Comparison of ENCODE assay signal across 22 cellular contexts in the genomic region with DNA sequence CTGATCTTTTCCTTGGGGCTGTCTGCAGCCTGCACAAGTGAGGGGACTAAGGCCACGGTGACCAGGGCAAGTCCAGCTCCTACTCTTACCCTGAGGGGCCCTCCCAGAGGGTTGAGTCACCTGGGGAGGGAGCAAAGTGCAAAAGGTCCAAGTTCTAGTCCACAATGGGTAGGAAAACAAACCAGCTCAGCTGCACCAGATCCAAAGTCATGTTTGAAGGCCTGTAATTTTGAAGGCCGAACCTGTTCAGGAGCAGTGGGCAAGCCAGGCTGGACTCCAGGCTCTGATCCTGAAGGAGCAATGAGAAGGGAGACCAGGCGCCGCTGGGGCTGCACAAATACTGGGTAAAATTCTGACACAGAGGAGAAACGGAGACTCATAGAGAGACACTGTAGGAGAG. TPM values are rescaled to one million over a fixed set of nuclear protein-coding genes. Genes with fewer than 3 reads are reported as not detected.
DNase-seq lines count a peak whose midpoint lies in the region; ATAC-seq, FAIRE-seq and TF ChIP-seq lines count a peak whose summit lies in the region.
"Had no signal": no experiment of that assay in that cellular context is flagged by ENCODE, and none has a peak within 500 bp of the region (broad histone marks: within the 10 kb centered on the region; RNA-seq: fewer than 3 reads in every experiment).

No MANE protein-coding gene starts in this region.

- H3K9me3 ChIP-seq in OCI-LY3 (ENCODE audit: insufficient read depth, low read length) (no peaks in the 10 kb centered on the region), GM12878 (replicated peaks; ENCODE audit: control insufficient read depth, insufficient read depth, low read length) (no peaks in the 10 kb centered on the region), BE2C (no peaks in the 10 kb centered on the region)
- H3K9me3 ChIP-seq: BLaER1, colonic mucosa had no signal

- peak overlapping the region; percentile 94 for H3K27ac Mint-ChIP-seq in activated CD4-positive, alpha-beta T cell treated with anti-CD3 and anti-CD28 coated beads, Interleukin-2, amount 10 ng/mL, durations not matched to agents 7 days and 5 days
- peak overlapping the region in 4 of 6 donors; percentile 26 to 69 (median 52) for H3K27ac Mint-ChIP-seq in naive B cell
- H3K27ac Mint-ChIP-seq: HFFc6, mesothelial cell of epicardium, type B pancreatic cell had no signal

- CTCF ChIA-PET in activated CD4-positive, alpha-beta T cell treated with anti-CD3 and anti-CD28 coated beads, Interleukin-2, amount 10 ng/mL, durations not matched to agents 7 days and 5 days (lab: Charles Lee): interaction anchor here (0.7 to 6.0 kb wide), 6 partner anchors 9 to 58 kb away, joined by 3 to 44 read pairs (median 28); no protein-coding TSS in a partner anchor
- CTCF ChIA-PET in GM12878 (lab: Yijun Ruan, JAX): interaction anchor here (1.8 to 6.6 kb wide), 7 partner anchors 10 to 46 kb away, joined by 5 to 112 read pairs (median 33); a partner anchor contains a TSS

- DNase-seq in activated CD4-positive, alpha-beta T cell treated with anti-CD3 and anti-CD28 coated beads, Interleukin-2, amount 10 ng/mL, durations not matched to agents 7 days and 5 days: no peak
- no peak for DNase-seq in activated CD4-positive, alpha-beta T cell treated with anti-CD3 and anti-CD28 coated beads, Interleukin-2, amount 50 U/mL, for 48 hours
- DNase-seq in GM12878 (ENCODE audit: low read depth, low spot score) (no peak), naive B cell (no peak), NCI-H128 (lab: John Stamatoyannopoulos, UW; ENCODE audit: unreplicated experiment) (no peak), BE2C (no peak)
- no peak for DNase-seq in activated CD8-positive, alpha-beta memory T cell treated with anti-CD3 and anti-CD28 coated beads for 24 hours
- DNase-seq: activated effector memory CD4-positive, alpha-beta T cell treated with Interleukin-2 at 50 U/mL for 16 hours; colonic mucosa; GDM1; HFFc6; hippocampal formation; kidney glomerular epithelial cell; NCI-H1105 treated with DMSO at 0.1 percent for 48 hours; NCI-H2171; PC-3 had no signal

- H3K4me3 ChIP-seq in OCI-LY3 (ENCODE audit: low read length): no peak overlapping the region
- no peak overlapping the region for H3K4me3 ChIP-seq in GM12878
- H3K4me3 ChIP-seq in BE2C (ENCODE audit: low read depth, low read length): no peak overlapping the region
- H3K4me3 ChIP-seq: BLaER1, colonic mucosa, SK-N-MC had no signal

- TF ChIP-seq POLR2A in GM12878 (IDR thresholded peaks at IDR 0.05; ENCODE audit: low read depth, low read length): no peak

- H3K4me1 ChIP-seq in OCI-LY3 (ENCODE audit: low read length) (peaks cover 56% of the 10 kb centered on the region), GM12878 (ENCODE audit: control insufficient read depth, insufficient read depth, low read length) (peaks cover 46% of the 10 kb centered on the region), BE2C (peaks cover 27% of the 10 kb centered on the region)
- H3K4me1 ChIP-seq: colonic mucosa had no signal

- no peaks in the 10 kb centered on the region for H3K79me2 ChIP-seq in OCI-LY3 (ENCODE audit: low read length)
- H3K79me2 ChIP-seq in GM12878 (ENCODE audit: control insufficient read depth, insufficient read depth, low read length): peaks cover 3% of the 10 kb centered on the region; the same call in 1 of the 2 replicates

- no peak for FAIRE-seq in GM12878 (lab: Jason Lieb, UNC)

- H3K4me3 Mint-ChIP-seq in activated CD4-positive, alpha-beta T cell treated with anti-CD3 and anti-CD28 coated beads, Interleukin-2, amount 10 ng/mL, durations not matched to agents 7 days and 5 days: no peak overlapping the region
- H3K4me3 Mint-ChIP-seq in naive B cell: peak overlapping the region in 2 of 8 donors; percentile 8 to 33
- H3K4me3 Mint-ChIP-seq: HFFc6, mesothelial cell of epicardium, type B pancreatic cell had no signal

- H3K36me3 ChIP-seq in OCI-LY3 (replicated peaks; ENCODE audit: low read depth, low read length) (no peaks in the 10 kb centered on the region), GM12878 (ENCODE audit: control insufficient read depth in 2 of 2, insufficient read depth in 2 of 2, low read length in 1 of 2) (no peaks in the 10 kb centered on the region), BE2C (no peaks in the 10 kb centered on the region)
- H3K36me3 ChIP-seq: BLaER1, colonic mucosa had no signal

- WGBS in GM12878 (ENCODE audit: insufficient coverage, insufficient replicate concordance, low lambda C conversion rate, missing lambda C conversion rate): 94% methylated on average over 5 of the region's 5 CpGs

- ATAC-seq in GM12878: no peak
- no peak for ATAC-seq in naive B cell (ENCODE audit: low read depth in 2 of 2)
- ATAC-seq: PC-3 had no signal

- TF ChIP-seq CTCF in OCI-LY3 (IDR thresholded peaks at IDR 0.05; ENCODE audit: low read depth, low read length) (no peak), GM12878 (IDR thresholded peaks at IDR 0.05 in 2 of 3, conservative IDR thresholded peaks at IDR 0.05 in 1 of 3; ENCODE audit: control insufficient read depth in 2 of 3, extremely low read depth in 1 of 3, insufficient read depth in 1 of 3, low read depth in 3 of 3, low read length in 3 of 3) (no peak), BE2C (IDR thresholded peaks at IDR 0.05; ENCODE audit: low read depth, low read length) (no peak)

- H3K4me2 ChIP-seq in OCI-LY3 (ENCODE audit: low read length) (peak overlapping the region; percentile 85; the same call in 1 of the 2 replicates), GM12878 (ENCODE audit: control insufficient read depth, insufficient read depth) (peak overlapping the region; percentile 89)

- intact Hi-C loops in GM12878 (cut with micrococcal nuclease; ENCODE audit: unreplicated experiment): no loop called here

- H3K9me3 Mint-ChIP-seq in activated CD4-positive, alpha-beta T cell treated with anti-CD3 and anti-CD28 coated beads, Interleukin-2, amount 10 ng/mL, durations not matched to agents 7 days and 5 days: no peaks in the 10 kb centered on the region
- no peaks in the 10 kb centered on the region for H3K9me3 Mint-ChIP-seq in naive B cell
- H3K9me3 Mint-ChIP-seq: HFFc6, mesothelial cell of epicardium, type B pancreatic cell had no signal

- no TSS peak for BruUV-seq in GM12878 (replicated peaks; lab: Mats Ljungman, UMichigan)

- peaks cover 1% of the 10 kb centered on the region for H3K27me3 Mint-ChIP-seq in activated CD4-positive, alpha-beta T cell treated with anti-CD3 and anti-CD28 coated beads, Interleukin-2, amount 10 ng/mL, durations not matched to agents 7 days and 5 days
- no peaks in the 10 kb centered on the region for H3K27me3 Mint-ChIP-seq in naive B cell
- H3K27me3 Mint-ChIP-seq: type B pancreatic cell had no signal

- RAD21 ChIA-PET in GM12878 (lab: Charles Lee; ENCODE audit: unreplicated experiment): interaction anchor here (1.0 to 4.4 kb wide), 5 partner anchors 8 to 49 kb away, joined by 3 to 30 read pairs (median 23); no protein-coding TSS in a partner anchor

- H3K4me1 Mint-ChIP-seq in activated CD4-positive, alpha-beta T cell treated with anti-CD3 and anti-CD28 coated beads, Interleukin-2, amount 10 ng/mL, durations not matched to agents 7 days and 5 days: peaks cover 68% of the 10 kb centered on the region
- H3K4me1 Mint-ChIP-seq in naive B cell: peaks cover 20 to 39% (median 32%) of the 10 kb centered on the region in 3 donors

- H3K27me3 ChIP-seq in OCI-LY3 (ENCODE audit: low read depth, low read length) (no peaks in the 10 kb centered on the region), GM12878 (replicated peaks in 1 of 2; ENCODE audit: control insufficient read depth in 2 of 2, insufficient read depth in 2 of 2, low read length in 1 of 2) (no peaks in the 10 kb centered on the region), BE2C (no peaks in the 10 kb centered on the region)
- H3K27me3 ChIP-seq: BLaER1, colonic mucosa had no signal

- TF ChIP-seq RAD21 in GM12878 (IDR thresholded peaks at IDR 0.05; ENCODE audit: insufficient read depth, low read depth, low read length): no peak

- no peak for TF ChIP-seq EP300 in GM12878 (IDR thresholded peaks at IDR 0.05; ENCODE audit: borderline replicate concordance in 1 of 2, control insufficient read depth in 1 of 2, low read depth in 2 of 2, low read length in 2 of 2)

- in situ Hi-C loops in GM12878 (cut with MboI): loop anchor here (5.0 kb wide), 1 partner anchor 56 kb away; no protein-coding TSS in a partner anchor

- no peak overlapping the region for H2AFZ ChIP-seq in OCI-LY3 (ENCODE audit: low read depth, low read length)
- no peak overlapping the region for H2AFZ ChIP-seq in GM12878 (ENCODE audit: control insufficient read depth, low read depth, low read length)

- peaks cover 1% of the 10 kb centered on the region for H3K36me3 Mint-ChIP-seq in activated CD4-positive, alpha-beta T cell treated with anti-CD3 and anti-CD28 coated beads, Interleukin-2, amount 10 ng/mL, durations not matched to agents 7 days and 5 days (ENCODE audit: low read depth)
- H3K36me3 Mint-ChIP-seq in naive B cell: no peaks in the 10 kb centered on the region
- H3K36me3 Mint-ChIP-seq: mesothelial cell of epicardium, type B pancreatic cell had no signal

- SMC1A ChIA-PET in GM12878 (lab: Charles Lee; ENCODE audit: uncharacterized antibody, unreplicated experiment): interaction anchor here (0.6 to 8.4 kb wide), 7 partner anchors 14 to 421 kb away, joined by 3 to 177 read pairs (median 59); a partner anchor contains a TSS

- POLR2A ChIA-PET in activated CD4-positive, alpha-beta T cell treated with anti-CD3 and anti-CD28 coated beads, Interleukin-2, amount 10 ng/mL, durations not matched to agents 7 days and 5 days (lab: Charles Lee): no interaction called here
- POLR2A ChIA-PET in GM12878 (lab: Charles Lee): interaction anchor here (0.6 to 11.2 kb wide), 10 partner anchors 10 to 198 kb away, joined by 3 to 81 read pairs (median 6); no protein-coding TSS in a partner anchor

- H4K20me1 ChIP-seq in OCI-LY3 (ENCODE audit: insufficient read depth, low read length) (no peaks in the 10 kb centered on the region), GM12878 (ENCODE audit: control insufficient read depth, insufficient read depth) (peaks cover 2% of the 10 kb centered on the region; the same call in 1 of the 2 replicates)
- H4K20me1 ChIP-seq: BLaER1 had no signal

- H3K27ac ChIP-seq in OCI-LY3 (ENCODE audit: low read length) (peak overlapping the region; percentile 98), GM12878 (ENCODE audit: control insufficient read depth, insufficient read depth) (no peak overlapping the region)
- H3K27ac ChIP-seq: BLaER1, colonic mucosa, SK-N-MC had no signal

- H3K9ac ChIP-seq in OCI-LY3 (ENCODE audit: low read length) (peak overlapping the region; percentile 89; the same call in 1 of the 2 replicates), GM12878 (ENCODE audit: control insufficient read depth, insufficient read depth, low read length) (peak overlapping the region; percentile 6; the same call in 1 of the 2 replicates)
- H3K9ac ChIP-seq: BLaER1 had no signal

RNA-seq across cellular contexts. Expression of a gene that starts 15.8 kb away (rescaled TPM):
- 100 to 1,000 TPM; 271 to 283 TPM for total RNA-seq in activated CD4-positive, alpha-beta T cell treated with anti-CD3 and anti-CD28 coated beads, Interleukin-2, amount 10 ng/mL, durations not matched to agents 7 days and 5 days
- 344 and 364 TPM in 2 replicates for total RNA-seq in GM12878 (2013; cell fraction: nucleolus; rRNA removed)
- total RNA-seq in GM12878 (2014; rRNA removed) (19.6 and 21.6 TPM in 2 replicates), GM12878 (2014; rRNA removed; fragmentation: Illumina TruSeq; extraction: Trizol) (23.3 and 24.0 TPM in 2 replicates), GM12878 (2021) (60.2 and 63.5 TPM in 2 replicates)
- polyA plus RNA-seq in GM12878 (2011; ENCODE audit: low read depth): 26.0 TPM
- polyA plus RNA-seq in GM12878 (2011; rRNA removed) (20.5 and 34.6 TPM in 2 replicates), GM12878 (2014; fragmentation: Illumina TruSeq; extraction: Trizol) (44.1 and 59.3 TPM in 2 replicates), GM12878 (2014; fragmentation: Nextera tagmentation; extraction: Ambion mirVana) (10 to 100 TPM in 1 of 2 experiments, 1 to 10 TPM in 1; 10.0 to 13.2 TPM), GM12878 (2014; rRNA removed) (29.0 and 37.6 TPM in 2 replicates), GM12878 (2016; fragmentation: Nextera tagmentation; extraction: Ambion mirVana) (10 to 100 TPM; 22.7 to 23.2 TPM), naive B cell (ENCODE audit: low read depth in 6 of 6) (1 to 10 TPM in 5 of 6 donors, under 1 TPM in 1; 0.34 to 3.7 (median 2.4) TPM)
- 27.6 and 32.9 TPM in 2 replicates for polyA plus RNA-seq in GM12878 (2011; cell fraction: cytosol; rRNA removed)
- polyA plus RNA-seq in GM12878 (2011; cell fraction: nucleus; rRNA removed): 62.1 and 64.0 TPM in 2 replicates
- polyA plus RNA-seq in GM12878 (2012): 52.2 and 55.4 TPM in 2 replicates
- polyA minus RNA-seq in GM12878 (2011; rRNA and poly(A)+ RNA removed): 52.8 and 74.5 TPM in 2 replicates
- polyA minus RNA-seq in GM12878 (2011; cell fraction: cytosol; rRNA and poly(A)+ RNA removed): 25.0 and 25.4 TPM in 2 replicates
- 60.7 and 103 TPM in 2 replicates for polyA minus RNA-seq in GM12878 (2011; cell fraction: nucleus; rRNA and poly(A)+ RNA removed)
- polyA plus RNA-seq in BE2C (2012; ENCODE audit: insufficient read depth, insufficient read length, low read depth): 3.1 TPM
- total RNA-seq: HT1080 had no signal
